ENCODE assay signal across 10 cellular contexts in the genomic region with DNA sequence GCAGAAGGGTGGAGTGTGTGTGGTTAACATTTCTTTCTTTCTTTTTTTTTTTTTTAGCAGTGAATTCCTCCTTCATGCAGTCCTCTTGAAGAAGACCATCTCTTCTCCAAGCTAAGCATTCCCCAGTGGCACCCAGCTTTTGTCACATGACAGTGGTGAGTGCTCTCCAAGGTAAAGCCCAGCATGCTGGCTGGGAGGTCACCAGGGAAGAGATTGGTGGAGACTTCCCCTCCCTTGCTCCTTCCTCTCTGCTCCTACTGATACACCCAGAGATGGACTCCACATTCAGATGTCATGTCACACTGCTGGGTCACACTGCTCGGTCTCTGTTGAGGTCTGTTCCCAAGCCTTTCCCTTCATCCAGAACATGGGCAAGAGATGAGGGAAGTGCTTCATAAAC. TPM values are rescaled to one million over a fixed set of nuclear protein-coding genes. Genes with fewer than 3 reads are reported as not detected.
"Had no signal": no experiment of that assay in that cellular context is flagged by ENCODE, and none has a peak within 500 bp of the region (broad histone marks: within the 10 kb centered on the region; RNA-seq: fewer than 3 reads in every experiment).

No MANE protein-coding gene starts in this region.

- H3K27ac ChIP-seq: HL-60 had no signal

- ATAC-seq: HepG2, K562 had no signal

- H3K4me3 ChIP-seq: K562 had no signal

- FAIRE-seq: HepG2, HTR-8/SVneo, K562 had no signal

- DNase-seq: IMR-90, KBM-7, KG1 had no signal

RNA-seq across cellular contexts. Expression of gene FRMPD2, which starts 55.3 kb away (rescaled TPM):
- total RNA-seq: HT-29, HT1080 had no signal
- polyA plus RNA-seq: IgD-negative memory B cell, IMR-90 had no signal
